18 cellular contexts compared by ENCODE assay signal in the genomic region with DNA sequence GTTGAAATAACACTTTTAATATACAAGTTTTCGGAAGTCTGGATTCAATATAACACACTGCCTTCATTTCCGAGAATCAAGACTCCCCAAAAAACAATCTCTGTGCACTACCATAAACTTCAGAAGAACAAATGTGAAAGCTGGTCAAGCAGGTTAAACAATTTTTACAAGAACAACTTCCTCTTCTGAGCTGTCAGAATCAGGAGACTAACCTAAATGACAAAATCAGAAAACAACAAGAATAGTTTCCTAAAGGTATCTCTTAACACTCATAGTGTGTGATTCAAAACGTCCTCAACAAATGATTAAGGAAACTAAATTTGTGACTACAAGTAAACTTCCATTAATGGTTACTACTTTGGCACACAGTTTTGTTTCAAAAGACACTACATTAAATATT. TPM values are rescaled to one million over a fixed set of nuclear protein-coding genes. Genes with fewer than 3 reads are reported as not detected.
DNase-seq lines count a peak whose midpoint lies in the region; ATAC-seq, FAIRE-seq and TF ChIP-seq lines count a peak whose summit lies in the region.
"Had no signal": no experiment of that assay in that cellular context is flagged by ENCODE, and none has a peak within 500 bp of the region (broad histone marks: within the 10 kb centered on the region; RNA-seq: fewer than 3 reads in every experiment).

No MANE protein-coding gene starts in this region.

- no peaks in the 10 kb centered on the region for H3K27me3 ChIP-seq in bronchial epithelial cell (ENCODE audit: control insufficient read depth, insufficient read depth, low read length)
- no peaks in the 10 kb centered on the region for H3K27me3 ChIP-seq in mesendoderm (ENCODE audit: insufficient read depth, low read length, poor library complexity)
- H3K27me3 ChIP-seq: SJCRH30, upper lobe of right lung had no signal

- no peaks in the 10 kb centered on the region for H3K79me1 ChIP-seq in mesendoderm (ENCODE audit: low read length)

- H3K4me3 ChIP-seq in bronchial epithelial cell (ENCODE audit: low read depth, low read length) = no peak overlapping the region
- H3K4me3 ChIP-seq in mesendoderm (ENCODE audit: low read length) = no peak overlapping the region
- H3K4me3 ChIP-seq: SJCRH30, upper lobe of right lung had no signal

- no peaks in the 10 kb centered on the region for H3K79me2 ChIP-seq in mesendoderm (ENCODE audit: control insufficient read depth, insufficient read depth, low read length)

- H2BK15ac ChIP-seq in mesendoderm (replicated peaks; ENCODE audit: low read depth) = no peak overlapping the region

- no peak for FAIRE-seq in bronchial epithelial cell (lab: Jason Lieb, UNC)
- FAIRE-seq: HTR-8/SVneo had no signal

- no peak overlapping the region for H2BK120ac ChIP-seq in mesendoderm (ENCODE audit: low read depth, low read length)

- no peak overlapping the region for H4K8ac ChIP-seq in mesendoderm (ENCODE audit: low read depth, low read length)

- ATAC-seq in GM18508 (IDR thresholded peaks at IDR 0.05; ENCODE audit: insufficient read depth, unreplicated experiment) = peak; percentile 47
- peak; percentile 53 for ATAC-seq in GM21390 (IDR thresholded peaks at IDR 0.05; ENCODE audit: unreplicated experiment)
- ATAC-seq in HG03103 (IDR thresholded peaks at IDR 0.05; ENCODE audit: low read depth, unreplicated experiment) = peak; percentile 45
- ATAC-seq: upper lobe of right lung had no signal

- no peak overlapping the region for H3K56ac ChIP-seq in mesendoderm (ENCODE audit: low read length)

- H2AK5ac ChIP-seq in mesendoderm (ENCODE audit: low read length) = no peak overlapping the region

- no peak overlapping the region for H2BK5ac ChIP-seq in mesendoderm (ENCODE audit: low read length)

- WGBS in mesendoderm (ENCODE audit: extremely low coverage, insufficient coverage, low lambda C conversion rate) = no CpG with 5 or more reads among the region's 3 CpGs

- H4K5ac ChIP-seq in mesendoderm (ENCODE audit: low read length) = no peak overlapping the region

- H3K36me3 ChIP-seq in bronchial epithelial cell (ENCODE audit: control insufficient read depth, insufficient read depth, low read length) = no peaks in the 10 kb centered on the region
- H3K36me3 ChIP-seq in mesendoderm (ENCODE audit: control insufficient read depth, insufficient read depth, low read length) = no peaks in the 10 kb centered on the region

- no peak overlapping the region for H3K4me2 ChIP-seq in mesendoderm (ENCODE audit: low read length)

- H3K18ac ChIP-seq in mesendoderm (ENCODE audit: low read length) = no peak overlapping the region

- no peak overlapping the region for H3K27ac ChIP-seq in mesendoderm (ENCODE audit: low read depth, low read length)
- H3K27ac ChIP-seq: SJCRH30, upper lobe of right lung had no signal

- DNase-seq in bronchial epithelial cell (ENCODE audit: low read depth) (peak; percentile 59), mesendoderm (no peak), activated gamma-delta T cell treated with Interleukin-2 at 50 U/mL for 16 hours (no peak)
- no peak for DNase-seq in stimulated activated naive CD4-positive, alpha-beta T cell (lab: John Stamatoyannopoulos, UW)
- DNase-seq in activated CD4-positive, alpha-beta T cell treated with anti-CD3 and anti-CD28 coated beads for 4 hours = no peak
- DNase-seq: activated naive CD4-positive, alpha-beta T cell; dermis blood vessel endothelial cell; DMS53; MV-4-11; NCI-H2171; SJCRH30; stimulated activated CD4-positive, alpha-beta T cell treated with anti-CD3 and anti-CD28 coated beads, Interleukin-2, amount 100 ng/mL, for 24 hours; upper lobe of right lung had no signal

- no peak overlapping the region for H3K23ac ChIP-seq in mesendoderm (ENCODE audit: low read length)

- H3K4me1 ChIP-seq in mesendoderm (ENCODE audit: control insufficient read depth, low read depth, low read length) = no peaks in the 10 kb centered on the region
- H3K4me1 ChIP-seq: upper lobe of right lung had no signal

- H3K9ac ChIP-seq in mesendoderm (ENCODE audit: low read length) = no peak overlapping the region

- H3K4ac ChIP-seq in mesendoderm (ENCODE audit: low read depth, low read length) = no peak overlapping the region

- no peak for TF ChIP-seq CTCF in bronchial epithelial cell (IDR thresholded peaks at IDR 0.05; ENCODE audit: insufficient read depth, low read length, severe bottlenecking)

RNA-seq across cellular contexts. Expression of a gene that starts 11.6 kb away (rescaled TPM):
- total RNA-seq in bronchial epithelial cell = 20.2 and 20.3 TPM in 2 replicates
- polyA plus RNA-seq in mesendoderm (2013, experiment 1 of 2) = 8.1 TPM
- 8.6 TPM for polyA plus RNA-seq in mesendoderm (2013, experiment 2 of 2)

RNA-seq across cellular contexts. Expression of a gene that starts 32.1 kb away (rescaled TPM):
- total RNA-seq in bronchial epithelial cell = 0.38 and 1.1 TPM in 2 replicates
- 5.9 TPM for polyA plus RNA-seq in mesendoderm (2013, experiment 1 of 2)
- 6.1 TPM for polyA plus RNA-seq in mesendoderm (2013, experiment 2 of 2)

RNA-seq across cellular contexts. Expression of a gene that starts 37.6 kb away (rescaled TPM):
- total RNA-seq in bronchial epithelial cell = not detected in 2 replicates
- polyA plus RNA-seq in mesendoderm (2013, experiment 1 of 2) = not detected
- polyA plus RNA-seq in mesendoderm (2013, experiment 2 of 2) = not detected
- total RNA-seq: dermis blood vessel endothelial cell, liver, SJCRH30, upper lobe of right lung had no signal
- polyA plus RNA-seq: liver had no signal
